Comparison of ENCODE assay signal across 25 cellular contexts in genomic region chr20:62040381-62040922, GRCh38. TPM values are rescaled to one million over a fixed set of nuclear protein-coding genes. Genes with fewer than 3 reads are reported as not detected.
DNase-seq lines count a peak whose midpoint lies in the region; ATAC-seq and TF ChIP-seq lines count a peak whose summit lies in the region.
"Had no signal": no experiment of that assay in that cellular context is flagged by ENCODE, and none has a peak within 500 bp of the region (broad histone marks: within the 10 kb centered on the region; RNA-seq: fewer than 3 reads in every experiment).

No MANE protein-coding gene starts in this region.

- H3K27ac Mint-ChIP-seq in brain (peak overlapping the region in 3 of 5 experiments; percentile 25 to 38 (median 34)), neural crest cell (ENCODE audit: unreplicated experiment) (peak overlapping the region; percentile 31)
- H3K27ac Mint-ChIP-seq in natural killer cell treated with Interleukin-12 subunit alpha and Interleukin-12 subunit beta and Interleukin-15 and Interleukin-18, amount 100 ng/mL, for 72 hours = no peak overlapping the region
- H3K27ac Mint-ChIP-seq: CD4-positive, alpha-beta memory T cell; HFFc6 had no signal

- peaks cover 58% of the 10 kb centered on the region for H3K4me1 Mint-ChIP-seq in brain
- H3K4me1 Mint-ChIP-seq in neural crest cell = peaks cover 32% of the 10 kb centered on the region
- H3K4me1 Mint-ChIP-seq in natural killer cell treated with Interleukin-12 subunit alpha and Interleukin-12 subunit beta and Interleukin-15 and Interleukin-18, amount 100 ng/mL, for 72 hours (ENCODE audit: low read depth in 2 of 2) = peaks cover 38 to 42% of the 10 kb centered on the region in 2 donors
- H3K4me1 Mint-ChIP-seq in activated T-cell treated with anti-CD3 and anti-CD28 coated beads, Interleukin-2, amount 50 U/mL, for 4 hours (ENCODE audit: low read depth) = peaks cover 44% of the 10 kb centered on the region

- intact Hi-C loops in Right ventricle myocardium superior (cut with DNase I) = no loop called here
- intact Hi-C loops in left cardiac atrium (cut with DNase I) = no loop called here

- TF ChIP-seq CTCF in brain (conservative IDR thresholded peaks at IDR 0.05) = no peak
- no peak for TF ChIP-seq CTCF in neural crest cell (conservative IDR thresholded peaks at IDR 0.05)

- DNase-seq in Right ventricle myocardium superior = peak; percentile 17
- no peak for DNase-seq in left cardiac atrium
- DNase-seq in neural crest cell (ENCODE audit: low read depth, low spot score) = no peak
- no peak for DNase-seq in natural killer cell treated with Interleukin-12 subunit alpha and Interleukin-12 subunit beta and Interleukin-15 and Interleukin-18, amount 100 ng/mL, for 72 hours (ENCODE audit: low spot score)
- no peak for DNase-seq in activated T-cell treated with anti-CD3 and anti-CD28 coated beads, Interleukin-2, amount 50 U/mL, for 4 hours
- DNase-seq: ACHN; Caco-2; CD4-positive, alpha-beta memory T cell; DMS 273 treated with DMSO at 0.1 percent for 48 hours; DND-41; HFFc6; KG1; NCI-H1092 treated with DMSO at 0.1 percent for 48 hours; NCI-H1436 treated with DMSO at 0.1 percent for 48 hours; NCI-H1930; NCI-H2227 treated with DMSO at 0.1 percent for 48 hours; NCI-H510A; NCI-H774; OCI-M1 had no signal

- no peaks in the 10 kb centered on the region for H3K36me3 ChIP-seq in stomach smooth muscle (ENCODE audit: control insufficient read depth in 2 of 2, insufficient read depth in 2 of 2, low read length in 2 of 2)
- H3K36me3 ChIP-seq: SJSA1 had no signal

- H3K4me1 ChIP-seq in stomach smooth muscle (ENCODE audit: control insufficient read depth, insufficient read depth, low read length) = peaks cover 2% of the 10 kb centered on the region
- H3K4me1 ChIP-seq: SJSA1 had no signal

- H3K27me3 ChIP-seq in stomach smooth muscle (ENCODE audit: control insufficient read depth in 1 of 2, insufficient read depth in 2 of 2, low read length in 2 of 2) = no peaks in the 10 kb centered on the region
- H3K27me3 ChIP-seq: BLaER1 treated with 17β-estradiol and CSF1 and Interleukin-3, amounts not matched to agents 10 nM and 100 nM; SJSA1 had no signal

- H3K9me3 ChIP-seq in stomach smooth muscle (ENCODE audit: control insufficient read depth in 2 of 2, low read length in 2 of 2) = no peaks in the 10 kb centered on the region
- H3K9me3 ChIP-seq: SJSA1 had no signal

- H3K9ac ChIP-seq in stomach smooth muscle (ENCODE audit: low read length in 2 of 2) = no peak overlapping the region
- H3K9ac ChIP-seq: BLaER1 treated with 17β-estradiol and CSF1 and Interleukin-3, amounts not matched to agents 10 nM and 100 nM had no signal

- H3K27me3 Mint-ChIP-seq in brain (no peaks in the 10 kb centered on the region), neural crest cell (ENCODE audit: low read depth) (no peaks in the 10 kb centered on the region)
- H3K27me3 Mint-ChIP-seq in natural killer cell treated with Interleukin-12 subunit alpha and Interleukin-12 subunit beta and Interleukin-15 and Interleukin-18, amount 100 ng/mL, for 72 hours = no peaks in the 10 kb centered on the region
- H3K27me3 Mint-ChIP-seq in activated T-cell treated with anti-CD3 and anti-CD28 coated beads, Interleukin-2, amount 50 U/mL, for 4 hours (ENCODE audit: low read depth) = no peaks in the 10 kb centered on the region
- H3K27me3 Mint-ChIP-seq: CD4-positive, alpha-beta memory T cell had no signal

- no peak overlapping the region for H3K27ac ChIP-seq in stomach smooth muscle (ENCODE audit: low read length)
- H3K27ac ChIP-seq: 22Rv1; BLaER1 treated with 17β-estradiol and CSF1 and Interleukin-3, amounts not matched to agents 10 nM and 100 nM; SJSA1 had no signal

- no peak for ATAC-seq in Right ventricle myocardium superior (ENCODE audit: poor library complexity)
- no peak for ATAC-seq in left cardiac atrium
- no peak for ATAC-seq in natural killer cell treated with Interleukin-12 subunit alpha and Interleukin-12 subunit beta and Interleukin-15 and Interleukin-18, amount 100 ng/mL, for 72 hours
- no peak for ATAC-seq in GM18511 (IDR thresholded peaks at IDR 0.05; ENCODE audit: unreplicated experiment)
- no peak for ATAC-seq in activated T-cell treated with anti-CD3 and anti-CD28 coated beads, Interleukin-2, amount 50 U/mL, for 4 hours

- H3K4me3 ChIP-seq in stomach smooth muscle (ENCODE audit: low read length in 2 of 2) = peak overlapping the region; percentile 0 to 29
- H3K4me3 ChIP-seq: BLaER1 treated with 17β-estradiol and CSF1 and Interleukin-3, amounts not matched to agents 10 nM and 100 nM; SJSA1 had no signal

- H3K36me3 Mint-ChIP-seq in brain (peaks cover 65% of the 10 kb centered on the region), neural crest cell (ENCODE audit: low read depth) (peaks cover 14% of the 10 kb centered on the region)
- H3K36me3 Mint-ChIP-seq in natural killer cell treated with Interleukin-12 subunit alpha and Interleukin-12 subunit beta and Interleukin-15 and Interleukin-18, amount 100 ng/mL, for 72 hours = no peaks in the 10 kb centered on the region
- H3K36me3 Mint-ChIP-seq in activated T-cell treated with anti-CD3 and anti-CD28 coated beads, Interleukin-2, amount 50 U/mL, for 4 hours (ENCODE audit: insufficient read depth) = peaks cover 9% of the 10 kb centered on the region

- H3K4me3 Mint-ChIP-seq in brain (no peak overlapping the region), neural crest cell (no peak overlapping the region)
- no peak overlapping the region for H3K4me3 Mint-ChIP-seq in natural killer cell treated with Interleukin-12 subunit alpha and Interleukin-12 subunit beta and Interleukin-15 and Interleukin-18, amount 100 ng/mL, for 72 hours
- no peak overlapping the region for H3K4me3 Mint-ChIP-seq in activated T-cell treated with anti-CD3 and anti-CD28 coated beads, Interleukin-2, amount 50 U/mL, for 4 hours
- H3K4me3 Mint-ChIP-seq: HFFc6 had no signal

- H3K9me3 Mint-ChIP-seq in brain (peaks cover 17 to 48% (median 27%) of the 10 kb centered on the region in 5 experiments), neural crest cell (peaks cover 7% of the 10 kb centered on the region)
- H3K9me3 Mint-ChIP-seq in natural killer cell treated with Interleukin-12 subunit alpha and Interleukin-12 subunit beta and Interleukin-15 and Interleukin-18, amount 100 ng/mL, for 72 hours = no peaks in the 10 kb centered on the region
- H3K9me3 Mint-ChIP-seq in activated T-cell treated with anti-CD3 and anti-CD28 coated beads, Interleukin-2, amount 50 U/mL, for 4 hours = no peaks in the 10 kb centered on the region

RNA-seq across cellular contexts. Expression of gene TAF4, which starts 25.2 kb away (rescaled TPM):
- 11.6 TPM for total RNA-seq in Right ventricle myocardium superior
- total RNA-seq in left cardiac atrium = 1 to 10 TPM; 8.8 to 9.3 TPM
- 15.1 TPM for polyA plus RNA-seq in brain (ENCODE audit: insufficient read depth, low read depth, low replicate concordance)
- 33.6 and 35.1 TPM in 2 replicates for total RNA-seq in neural crest cell
- 10 to 100 TPM; 22.2 to 53.6 TPM for total RNA-seq in natural killer cell treated with Interleukin-12 subunit alpha and Interleukin-12 subunit beta and Interleukin-15 and Interleukin-18, amount 100 ng/mL, for 72 hours
- 10 to 100 TPM; 26.4 to 31.1 (median 27.0) TPM for total RNA-seq in activated T-cell treated with anti-CD3 and anti-CD28 coated beads, Interleukin-2, amount 50 U/mL, for 4 hours

Comparison
In these comparisons a context has a peak if more than half of its experiments do, and no peak if none do; other contexts are left out.
1. H3K27ac Mint-ChIP-seq: peak in brain (3 of 5) and neural crest cell (single experiment); none in natural killer cell treated with Interleukin-12 subunit alpha and Interleukin-12 subunit beta and Interleukin-15 and Interleukin-18, amount 100 ng/mL, for 72 hours (0 of 2).